In the genomic region with DNA sequence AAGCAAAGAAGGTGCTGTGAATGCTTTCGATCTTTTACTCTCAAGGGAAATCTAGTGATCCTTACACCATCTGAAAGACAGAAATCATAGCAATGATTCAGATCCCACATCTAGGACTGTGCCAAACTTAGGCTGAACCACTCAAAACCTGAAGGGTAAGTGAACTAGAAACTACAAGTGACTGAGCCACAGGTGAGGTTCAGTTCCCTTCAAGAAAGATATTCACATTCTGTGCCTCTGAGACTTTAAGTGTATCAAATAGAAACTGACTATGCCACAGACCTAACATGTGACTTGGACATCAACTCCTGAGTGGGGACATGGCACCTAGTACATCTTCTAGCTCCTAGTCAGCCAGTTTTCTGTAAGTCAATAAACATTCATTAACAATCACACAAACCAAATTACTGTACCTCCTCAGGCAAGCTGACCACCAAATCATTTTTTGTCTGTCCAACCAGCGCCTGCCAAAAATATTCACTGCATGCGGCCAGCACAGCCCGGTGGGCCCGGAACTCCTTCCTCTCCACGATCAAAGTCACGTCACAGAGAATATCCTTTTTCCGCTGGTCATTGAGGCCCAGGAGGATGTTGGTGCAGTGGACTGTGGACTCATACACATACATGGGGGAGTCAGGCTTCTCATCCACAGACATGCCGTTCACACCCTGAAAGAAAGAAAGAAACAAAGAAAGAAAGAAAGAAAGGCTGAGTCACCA, we compare ENCODE assay signal across 10 cellular contexts.
DNase-seq lines count a peak whose midpoint lies in the region; ATAC-seq, FAIRE-seq and TF ChIP-seq lines count a peak whose summit lies in the region.
"Had no signal": no experiment of that assay in that cellular context is flagged by ENCODE, and none has a peak within 500 bp of the region (broad histone marks: within the 10 kb centered on the region; RNA-seq: fewer than 3 reads in every experiment).

No MANE protein-coding gene starts in this region.

- H3K9me3 Mint-ChIP-seq in GM23338 = no peaks in the 10 kb centered on the region
- H3K9me3 Mint-ChIP-seq in T-helper 2 cell treated with Interferon-gamma antibody and Interleukin-4, amounts not matched to agents 5 μg/mL and 100 μg/mL, for 36 hours = no peaks in the 10 kb centered on the region
- H3K9me3 Mint-ChIP-seq in nephron = peaks cover 4% of the 10 kb centered on the region

- H4K20me1 ChIP-seq in GM23338 (replicated peaks; ENCODE audit: insufficient read depth) = no peaks in the 10 kb centered on the region

- no peak overlapping the region for H3K4me2 ChIP-seq in GM23338

- no peak for TF ChIP-seq CTCF in GM23338 (conservative IDR thresholded peaks at IDR 0.05; ENCODE audit: low read depth in 2 of 2)
- no peak for TF ChIP-seq CTCF in nephron (IDR thresholded peaks at IDR 0.05; ENCODE audit: unreplicated experiment in 3 of 3)

- H3K36me3 ChIP-seq in GM23338 (ENCODE audit: insufficient read depth) (no peaks in the 10 kb centered on the region), HAP-1 (replicated peaks) (no peaks in the 10 kb centered on the region)
- H3K36me3 ChIP-seq: pancreas had no signal

- peaks cover 14% of the 10 kb centered on the region; the same call in 2 of the 3 replicates for H3K4me1 Mint-ChIP-seq in GM23338
- H3K4me1 Mint-ChIP-seq in T-helper 2 cell treated with Interferon-gamma antibody and Interleukin-4, amounts not matched to agents 5 μg/mL and 100 μg/mL, for 36 hours (ENCODE audit: low read depth) = peaks cover 33% of the 10 kb centered on the region
- no peaks in the 10 kb centered on the region for H3K4me1 Mint-ChIP-seq in nephron

- no peak for FAIRE-seq in H54 (lab: Jason Lieb, UNC)
- FAIRE-seq: pancreas had no signal

- H2AFZ ChIP-seq in GM23338 = 0 out of 2 replicates have a peak overlapping the region, but pooled peaks have one; percentile 47

- H3K4me3 ChIP-seq in GM23338 = no peak overlapping the region
- H3K4me3 ChIP-seq in HAP-1 = no peak overlapping the region
- H3K4me3 ChIP-seq: dorsolateral prefrontal cortex, pancreas had no signal

- TF ChIP-seq POLR2A in H54 (IDR thresholded peaks at IDR 0.05; ENCODE audit: low read depth, low read length) = no peak

- peaks cover 1% of the 10 kb centered on the region for H3K27me3 Mint-ChIP-seq in GM23338 (ENCODE audit: insufficient read depth, low read depth, poor library complexity)
- no peaks in the 10 kb centered on the region for H3K27me3 Mint-ChIP-seq in T-helper 2 cell treated with Interferon-gamma antibody and Interleukin-4, amounts not matched to agents 5 μg/mL and 100 μg/mL, for 36 hours (ENCODE audit: low read depth)
- no peaks in the 10 kb centered on the region for H3K27me3 Mint-ChIP-seq in nephron (ENCODE audit: low read depth)

- no peaks in the 10 kb centered on the region for H3K27me3 ChIP-seq in GM23338 (ENCODE audit: insufficient read depth)
- H3K27me3 ChIP-seq in HAP-1 (ENCODE audit: low read depth) = no peaks in the 10 kb centered on the region
- H3K27me3 ChIP-seq: dorsolateral prefrontal cortex, pancreas had no signal

- no peaks in the 10 kb centered on the region for H3K9me3 ChIP-seq in HAP-1
- H3K9me3 ChIP-seq: pancreas had no signal

- ATAC-seq in GM19043 (IDR thresholded peaks at IDR 0.05; ENCODE audit: low read depth, unreplicated experiment) (peak; percentile 52), GM23338 (no peak), HG03521 (IDR thresholded peaks at IDR 0.05; ENCODE audit: unreplicated experiment) (no peak)
- ATAC-seq: Panc1, pancreas had no signal

- no peak for DNase-seq in GM23338 (ENCODE audit: low spot score)
- no peak for DNase-seq in T-helper 2 cell treated with Interferon-gamma antibody and Interleukin-4, amounts not matched to agents 5 μg/mL and 100 μg/mL, for 36 hours (ENCODE audit: low spot score)
- no peak for DNase-seq in H54 (ENCODE audit: insufficient read length, low spot score)
- no peak for DNase-seq in HAP-1 (ENCODE audit: low spot score in 2 of 2)
- DNase-seq: dorsolateral prefrontal cortex, pancreas had no signal

- H3K36me3 Mint-ChIP-seq in GM23338 (ENCODE audit: low read depth) = no peaks in the 10 kb centered on the region
- peaks cover 49% of the 10 kb centered on the region for H3K36me3 Mint-ChIP-seq in T-helper 2 cell treated with Interferon-gamma antibody and Interleukin-4, amounts not matched to agents 5 μg/mL and 100 μg/mL, for 36 hours (ENCODE audit: low read depth)
- peaks cover 21% of the 10 kb centered on the region for H3K36me3 Mint-ChIP-seq in nephron (ENCODE audit: low read depth)

- no peaks in the 10 kb centered on the region for H3F3A ChIP-seq in GM23338 (replicated peaks; ENCODE audit: low read depth)

- no peaks in the 10 kb centered on the region for H3K9me2 ChIP-seq in GM23338 (ENCODE audit: insufficient read depth)

- H3K27ac ChIP-seq in GM23338 (ENCODE audit: low read depth) = peak overlapping the region; percentile 32; the same call in 1 of the 2 replicates
- H3K27ac ChIP-seq: dorsolateral prefrontal cortex, pancreas had no signal

- H3K4me1 ChIP-seq in GM23338 (ENCODE audit: insufficient read depth) (no peaks in the 10 kb centered on the region; the same call in 1 of the 2 replicates), HAP-1 (no peaks in the 10 kb centered on the region)
- H3K4me1 ChIP-seq: pancreas had no signal

- H3K27ac Mint-ChIP-seq in GM23338 (peak overlapping the region; percentile 15; the same call in 1 of the 2 replicates), nephron (peak overlapping the region in 2 of 3 experiments; percentile 19 to 59)
- H3K27ac Mint-ChIP-seq in T-helper 2 cell treated with Interferon-gamma antibody and Interleukin-4, amounts not matched to agents 5 μg/mL and 100 μg/mL, for 36 hours = peak overlapping the region; percentile 55

- no peak overlapping the region for H3K4me3 Mint-ChIP-seq in GM23338
- H3K4me3 Mint-ChIP-seq in T-helper 2 cell treated with Interferon-gamma antibody and Interleukin-4, amounts not matched to agents 5 μg/mL and 100 μg/mL, for 36 hours = no peak overlapping the region
- H3K4me3 Mint-ChIP-seq in nephron = no peak overlapping the region

- no peaks in the 10 kb centered on the region for H3K79me2 ChIP-seq in GM23338 (replicated peaks; ENCODE audit: insufficient read depth)

- in situ Hi-C loops in HAP-1 (cut with MboI; ENCODE audit: low sequenced_read_pairs) = no loop called here

TF ChIP-seq in GM23338, 12 proteins besides CTCF, POLR2A, EP300 and RAD21:
- TF ChIP-seq, protein P1, sequence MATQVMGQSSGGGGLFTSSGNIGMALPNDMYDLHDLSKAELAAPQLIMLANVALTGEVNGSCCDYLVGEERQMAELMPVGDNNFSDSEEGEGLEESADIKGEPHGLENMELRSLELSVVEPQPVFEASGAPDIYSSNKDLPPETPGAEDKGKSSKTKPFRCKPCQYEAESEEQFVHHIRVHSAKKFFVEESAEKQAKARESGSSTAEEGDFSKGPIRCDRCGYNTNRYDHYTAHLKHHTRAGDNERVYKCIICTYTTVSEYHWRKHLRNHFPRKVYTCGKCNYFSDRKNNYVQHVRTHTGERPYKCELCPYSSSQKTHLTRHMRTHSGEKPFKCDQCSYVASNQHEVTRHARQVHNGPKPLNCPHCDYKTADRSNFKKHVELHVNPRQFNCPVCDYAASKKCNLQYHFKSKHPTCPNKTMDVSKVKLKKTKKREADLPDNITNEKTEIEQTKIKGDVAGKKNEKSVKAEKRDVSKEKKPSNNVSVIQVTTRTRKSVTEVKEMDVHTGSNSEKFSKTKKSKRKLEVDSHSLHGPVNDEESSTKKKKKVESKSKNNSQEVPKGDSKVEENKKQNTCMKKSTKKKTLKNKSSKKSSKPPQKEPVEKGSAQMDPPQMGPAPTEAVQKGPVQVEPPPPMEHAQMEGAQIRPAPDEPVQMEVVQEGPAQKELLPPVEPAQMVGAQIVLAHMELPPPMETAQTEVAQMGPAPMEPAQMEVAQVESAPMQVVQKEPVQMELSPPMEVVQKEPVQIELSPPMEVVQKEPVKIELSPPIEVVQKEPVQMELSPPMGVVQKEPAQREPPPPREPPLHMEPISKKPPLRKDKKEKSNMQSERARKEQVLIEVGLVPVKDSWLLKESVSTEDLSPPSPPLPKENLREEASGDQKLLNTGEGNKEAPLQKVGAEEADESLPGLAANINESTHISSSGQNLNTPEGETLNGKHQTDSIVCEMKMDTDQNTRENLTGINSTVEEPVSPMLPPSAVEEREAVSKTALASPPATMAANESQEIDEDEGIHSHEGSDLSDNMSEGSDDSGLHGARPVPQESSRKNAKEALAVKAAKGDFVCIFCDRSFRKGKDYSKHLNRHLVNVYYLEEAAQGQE (IDR thresholded peaks at IDR 0.05; ENCODE audit: unreplicated experiment) = no peak
- TF ChIP-seq POLR2AphosphoS5 (IDR thresholded peaks at IDR 0.05; ENCODE audit: low read depth) (no peak), CREB1 (CRISPR knock-in tag; IDR thresholded peaks at IDR 0.05; ENCODE audit: low read depth) (no peak), STAT1 (IDR thresholded peaks at IDR 0.05; ENCODE audit: unreplicated experiment) (no peak)
- TF ChIP-seq, protein P2, sequence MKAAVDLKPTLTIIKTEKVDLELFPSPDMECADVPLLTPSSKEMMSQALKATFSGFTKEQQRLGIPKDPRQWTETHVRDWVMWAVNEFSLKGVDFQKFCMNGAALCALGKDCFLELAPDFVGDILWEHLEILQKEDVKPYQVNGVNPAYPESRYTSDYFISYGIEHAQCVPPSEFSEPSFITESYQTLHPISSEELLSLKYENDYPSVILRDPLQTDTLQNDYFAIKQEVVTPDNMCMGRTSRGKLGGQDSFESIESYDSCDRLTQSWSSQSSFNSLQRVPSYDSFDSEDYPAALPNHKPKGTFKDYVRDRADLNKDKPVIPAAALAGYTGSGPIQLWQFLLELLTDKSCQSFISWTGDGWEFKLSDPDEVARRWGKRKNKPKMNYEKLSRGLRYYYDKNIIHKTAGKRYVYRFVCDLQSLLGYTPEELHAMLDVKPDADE (IDR thresholded peaks at IDR 0.05) = no peak
